Comparison of ENCODE assay signal across 17 cellular contexts in genomic region chr6:133688705-133689492, GRCh38.
"Had no signal": no experiment of that assay in that cellular context is flagged by ENCODE, and none has a peak within 500 bp of the region (broad histone marks: within the 10 kb centered on the region; RNA-seq: fewer than 3 reads in every experiment).

No MANE protein-coding gene starts in this region.

- H3K4me3 ChIP-seq: colonic mucosa, esophagus muscularis mucosa, gastroesophageal sphincter, heart right ventricle, left lung, lower lobe of right lung had no signal

- H3K27me3 ChIP-seq: colonic mucosa, esophagus muscularis mucosa, foreskin keratinocyte, gastroesophageal sphincter, heart right ventricle, left lung had no signal

- ATAC-seq: foreskin keratinocyte, gastroesophageal sphincter, heart right ventricle, left cardiac atrium, left lung, left ventricle myocardium superior, lower lobe of right lung had no signal

- H3K27ac Mint-ChIP-seq: dendritic cell treated with granulocyte-macrophage colony-stimulating factor and Interleukin-4, amounts not matched to agents 40 ng/mL and 50 ng/mL, for 4 days; mesothelial cell of epicardium had no signal

- H3K27ac ChIP-seq: colonic mucosa, esophagus muscularis mucosa, foreskin keratinocyte, gastroesophageal sphincter, heart right ventricle, left lung, lower lobe of right lung had no signal

- H3K9me3 ChIP-seq: colonic mucosa, esophagus muscularis mucosa, gastroesophageal sphincter, heart right ventricle, left lung, lower lobe of right lung had no signal

- H3K36me3 ChIP-seq: colonic mucosa, esophagus muscularis mucosa, gastroesophageal sphincter, heart right ventricle, left lung, lower lobe of right lung had no signal

- H3K27me3 Mint-ChIP-seq: dendritic cell treated with granulocyte-macrophage colony-stimulating factor and Interleukin-4, amounts not matched to agents 40 ng/mL and 50 ng/mL, for 4 days had no signal

- H3K4me3 Mint-ChIP-seq: dendritic cell treated with granulocyte-macrophage colony-stimulating factor and Interleukin-4, amounts not matched to agents 40 ng/mL and 50 ng/mL, for 4 days; mesothelial cell of epicardium had no signal

- DNase-seq: colonic mucosa; cortex of kidney; effector CD8-positive, alpha-beta T cell; foreskin keratinocyte; glutamatergic neuron; head of caudate nucleus; heart right ventricle; hippocampal formation; left cardiac atrium; left lung; left ventricle myocardium superior; lower lobe of right lung; mesenchymal stem cell had no signal

- H3K4me1 ChIP-seq: colonic mucosa, foreskin keratinocyte, heart right ventricle, left lung, lower lobe of right lung had no signal

- H3K9me3 Mint-ChIP-seq: dendritic cell treated with granulocyte-macrophage colony-stimulating factor and Interleukin-4, amounts not matched to agents 40 ng/mL and 50 ng/mL, for 4 days had no signal
